In the genomic region with DNA sequence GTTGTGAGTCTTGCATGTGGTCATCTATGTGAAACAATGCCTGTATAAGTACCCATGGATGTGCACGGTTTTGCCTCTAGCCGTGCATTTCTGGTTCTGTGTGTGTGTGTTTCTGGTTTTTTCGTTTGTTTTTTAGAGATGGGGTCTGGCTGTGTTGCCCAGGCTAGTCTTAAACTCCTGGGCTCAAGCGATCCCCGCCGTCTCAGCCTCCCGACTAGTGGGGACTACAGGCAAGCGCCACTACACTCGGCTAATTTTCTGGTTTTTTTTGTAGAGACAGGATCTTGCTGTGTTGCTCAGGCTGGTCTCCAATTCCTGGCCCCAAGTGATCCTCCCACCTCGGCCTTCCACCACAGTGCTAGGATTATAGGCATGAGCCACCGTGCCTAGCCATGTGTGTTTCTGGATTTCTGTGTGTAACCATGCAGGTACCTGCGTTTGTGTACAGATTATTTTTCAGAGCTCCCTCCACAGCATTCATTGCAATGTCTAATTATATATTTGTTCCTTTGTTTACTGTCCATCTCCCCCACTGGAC, we compare ENCODE assay signal across 7 cellular contexts.
A peak's percentile ranks its signal among the peaks of the same experiment; 100 is the strongest.
DNase-seq lines count a peak whose midpoint lies in the region; ATAC-seq lines count a peak whose summit lies in the region.
"Had no signal": no experiment of that assay in that cellular context is flagged by ENCODE, and none has a peak within 500 bp of the region (broad histone marks: within the 10 kb centered on the region; RNA-seq: fewer than 3 reads in every experiment).

No MANE protein-coding gene starts in this region.

- peak overlapping the region; percentile 80 for H3K4me3 ChIP-seq in effector memory CD4-positive, alpha-beta T cell (ENCODE audit: insufficient read depth, low read depth, low read length, poor library complexity, severe bottlenecking)

- no peak for ATAC-seq in stimulated activated effector memory CD8-positive, alpha-beta T cell treated with anti-CD3 and anti-CD28 coated beads, Interleukin-12 subunit alpha, Interleukin-12 subunit beta, amount 100 ng/mL, for 72 hours
- ATAC-seq in GM19467 (IDR thresholded peaks at IDR 0.05; ENCODE audit: unreplicated experiment): no peak

- DNase-seq in T-helper 1 cell (no peak), GM19238 (ENCODE audit: insufficient read length, low spot score) (no peak)
- no peak for DNase-seq in effector memory CD4-positive, alpha-beta T cell
- no peak for DNase-seq in stimulated activated effector memory CD8-positive, alpha-beta T cell treated with anti-CD3 and anti-CD28 coated beads, Interleukin-12 subunit alpha, Interleukin-12 subunit beta, amount 100 ng/mL, for 72 hours (ENCODE audit: low spot score in 2 of 2)
- DNase-seq: 8988T had no signal

- no peaks in the 10 kb centered on the region for H3K9me3 ChIP-seq in effector memory CD4-positive, alpha-beta T cell (ENCODE audit: control insufficient read depth, low read length)

- peak overlapping the region; percentile 81 for H3K4me3 Mint-ChIP-seq in T-helper 1 cell treated with Interleukin-12 subunit alpha and Interleukin-12 subunit beta and Interleukin-4 antibody, amounts not matched to agents 30 μg/mL and 1 μg/mL, for 36 hours
- peak overlapping the region; percentile 87 for H3K4me3 Mint-ChIP-seq in stimulated activated effector memory CD8-positive, alpha-beta T cell treated with anti-CD3 and anti-CD28 coated beads, Interleukin-12 subunit alpha, Interleukin-12 subunit beta, amount 100 ng/mL, for 72 hours

- H3K27ac Mint-ChIP-seq in T-helper 1 cell treated with Interleukin-12 subunit alpha and Interleukin-12 subunit beta and Interleukin-4 antibody, amounts not matched to agents 30 μg/mL and 1 μg/mL, for 36 hours: peak overlapping the region; percentile 98
- H3K27ac Mint-ChIP-seq in stimulated activated effector memory CD8-positive, alpha-beta T cell treated with anti-CD3 and anti-CD28 coated beads, Interleukin-12 subunit alpha, Interleukin-12 subunit beta, amount 100 ng/mL, for 72 hours: peak overlapping the region; percentile 99

- H3K36me3 ChIP-seq in effector memory CD4-positive, alpha-beta T cell (ENCODE audit: control insufficient read depth, insufficient read depth, low read length): no peaks in the 10 kb centered on the region

- H3K36me3 Mint-ChIP-seq in T-helper 1 cell treated with Interleukin-12 subunit alpha and Interleukin-12 subunit beta and Interleukin-4 antibody, amounts not matched to agents 30 μg/mL and 1 μg/mL, for 36 hours (ENCODE audit: low read depth): no peaks in the 10 kb centered on the region
- peaks cover 32% of the 10 kb centered on the region for H3K36me3 Mint-ChIP-seq in stimulated activated effector memory CD8-positive, alpha-beta T cell treated with anti-CD3 and anti-CD28 coated beads, Interleukin-12 subunit alpha, Interleukin-12 subunit beta, amount 100 ng/mL, for 72 hours

- peak overlapping the region; percentile 99 for H3K27ac ChIP-seq in effector memory CD4-positive, alpha-beta T cell (ENCODE audit: insufficient read depth, low read length, poor library complexity, severe bottlenecking)

- peaks cover 35% of the 10 kb centered on the region for H3K4me1 Mint-ChIP-seq in T-helper 1 cell treated with Interleukin-12 subunit alpha and Interleukin-12 subunit beta and Interleukin-4 antibody, amounts not matched to agents 30 μg/mL and 1 μg/mL, for 36 hours (ENCODE audit: low read depth)
- peaks cover 72% of the 10 kb centered on the region for H3K4me1 Mint-ChIP-seq in stimulated activated effector memory CD8-positive, alpha-beta T cell treated with anti-CD3 and anti-CD28 coated beads, Interleukin-12 subunit alpha, Interleukin-12 subunit beta, amount 100 ng/mL, for 72 hours

- H3K4me1 ChIP-seq in effector memory CD4-positive, alpha-beta T cell (ENCODE audit: control insufficient read depth, insufficient read depth, low read length, poor library complexity, severe bottlenecking): peaks cover 44% of the 10 kb centered on the region

- H3K9me3 Mint-ChIP-seq in T-helper 1 cell treated with Interleukin-12 subunit alpha and Interleukin-12 subunit beta and Interleukin-4 antibody, amounts not matched to agents 30 μg/mL and 1 μg/mL, for 36 hours: no peaks in the 10 kb centered on the region
- no peaks in the 10 kb centered on the region for H3K9me3 Mint-ChIP-seq in stimulated activated effector memory CD8-positive, alpha-beta T cell treated with anti-CD3 and anti-CD28 coated beads, Interleukin-12 subunit alpha, Interleukin-12 subunit beta, amount 100 ng/mL, for 72 hours

- peaks cover 12% of the 10 kb centered on the region for H3K27me3 Mint-ChIP-seq in T-helper 1 cell treated with Interleukin-12 subunit alpha and Interleukin-12 subunit beta and Interleukin-4 antibody, amounts not matched to agents 30 μg/mL and 1 μg/mL, for 36 hours (ENCODE audit: low read depth)

- no peaks in the 10 kb centered on the region for H3K27me3 ChIP-seq in effector memory CD4-positive, alpha-beta T cell (replicated peaks; ENCODE audit: control insufficient read depth, insufficient read depth, low read length, poor library complexity, severe bottlenecking)
